21 cellular contexts compared by ENCODE assay signal in genomic region chr5:175895215-175895614, GRCh38. TPM values are rescaled to one million over a fixed set of nuclear protein-coding genes. Genes with fewer than 3 reads are reported as not detected.
DNase-seq lines count a peak whose midpoint lies in the region; ATAC-seq and TF ChIP-seq lines count a peak whose summit lies in the region.
"Had no signal": no experiment of that assay in that cellular context is flagged by ENCODE, and none has a peak within 500 bp of the region (broad histone marks: within the 10 kb centered on the region; RNA-seq: fewer than 3 reads in every experiment).

No MANE protein-coding gene starts in this region.

- no peak for DNase-seq in CD8-positive, alpha-beta memory T cell
- DNase-seq in T-helper 17 cell (no peak), natural killer cell (no peak), dedifferentiated amniotic fluid mesenchymal stem cell (ENCODE audit: extremely low spot score) (no peak), GM19238 (ENCODE audit: insufficient read length, low spot score) (no peak), GM10248 (ENCODE audit: extremely low spot score) (no peak)
- DNase-seq: H9, NCI-H2029 treated with DMSO at 0.1 percent for 48 hours, NCI-H226, ovary, right cardiac atrium, stomach, T1000, tibial artery had no signal

- H3K36me3 ChIP-seq in BLaER1 treated with 17β-estradiol and CSF1 and Interleukin-3, amounts not matched to agents 10 nM and 100 nM, result no peaks in the 10 kb centered on the region
- H3K36me3 ChIP-seq in CD8-positive, alpha-beta memory T cell (ENCODE audit: insufficient read depth, low read length), result no peaks in the 10 kb centered on the region
- H3K36me3 ChIP-seq: adrenal gland, heart left ventricle, ovary, stomach, tibial artery had no signal

- peaks cover 26 to 58% (median 50%) of the 10 kb centered on the region in 10 experiments for H3K4me1 ChIP-seq in BLaER1 treated with 17β-estradiol and CSF1 and Interleukin-3, amounts not matched to agents 10 nM and 100 nM
- peaks cover 18% of the 10 kb centered on the region for H3K4me1 ChIP-seq in CD8-positive, alpha-beta memory T cell (ENCODE audit: insufficient read depth, low read length)
- H3K4me1 ChIP-seq: tibial artery had no signal

- POLR2A ChIA-PET in CD8-positive, alpha-beta memory T cell (lab: Charles Lee), result no interaction called here
- POLR2A ChIA-PET in GM10248 (lab: Yijun Ruan, JAX), result no interaction called here

- no peak for ATAC-seq in T-helper 17 cell
- ATAC-seq in natural killer cell, result no peak
- ATAC-seq: SK-N-SH treated with all-trans-retinoic acid at 6 μM for 48 hours had no signal

- TF ChIP-seq CTCF in natural killer cell (IDR thresholded peaks at IDR 0.05), result no peak
- no peak for TF ChIP-seq CTCF in GM10248 (IDR thresholded peaks at IDR 0.05; ENCODE audit: control extremely low read depth, extremely low read depth, low read depth, missing control alignments)

- peak overlapping the region; percentile 73 to 98 (median 89) for H3K4me2 ChIP-seq in BLaER1 treated with 17β-estradiol and CSF1 and Interleukin-3, amounts not matched to agents 10 nM and 100 nM

- no peaks in the 10 kb centered on the region for H3K27me3 Mint-ChIP-seq in CD8-positive, alpha-beta memory T cell
- H3K27me3 Mint-ChIP-seq in T-helper 17 cell (no peaks in the 10 kb centered on the region), natural killer cell (ENCODE audit: low read depth in 2 of 2) (peaks cover 0 to 12% of the 10 kb centered on the region in 2 donors)

- no peaks in the 10 kb centered on the region; a peak in 1 of 22 replicates for H3K27me3 ChIP-seq in BLaER1 treated with 17β-estradiol and CSF1 and Interleukin-3, amounts not matched to agents 10 nM and 100 nM
- no peaks in the 10 kb centered on the region for H3K27me3 ChIP-seq in CD8-positive, alpha-beta memory T cell (ENCODE audit: insufficient read depth, low read length, poor library complexity, severe bottlenecking)
- H3K27me3 ChIP-seq: adrenal gland, heart left ventricle, ovary, tibial artery had no signal

- peak overlapping the region in 8 of 11 experiments; percentile 56 to 90 (median 84); a peak in 16 of 22 replicates for H3K27ac ChIP-seq in BLaER1 treated with 17β-estradiol and CSF1 and Interleukin-3, amounts not matched to agents 10 nM and 100 nM
- H3K27ac ChIP-seq in CD8-positive, alpha-beta memory T cell (ENCODE audit: low read depth, low read length), result no peak overlapping the region
- H3K27ac ChIP-seq: adrenal gland, ovary, stomach, tibial artery had no signal

- peak overlapping the region in 4 of 7 donors; percentile 59 to 81 (median 70) for H3K4me3 Mint-ChIP-seq in CD8-positive, alpha-beta memory T cell
- H3K4me3 Mint-ChIP-seq in T-helper 17 cell (peak overlapping the region; percentile 89), natural killer cell (no peak overlapping the region)
- H3K4me3 Mint-ChIP-seq: brain, H9 had no signal

- CTCF ChIA-PET in CD8-positive, alpha-beta memory T cell (lab: Charles Lee), result no interaction called here
- CTCF ChIA-PET in GM10248 (lab: Yijun Ruan, JAX), result interaction anchor here (1.3 to 1.8 kb wide), 2 partner anchors 20 to 165 kb away, joined by 4 to 6 read pairs; no protein-coding TSS in a partner anchor

- no peaks in the 10 kb centered on the region for H3K9me3 Mint-ChIP-seq in CD8-positive, alpha-beta memory T cell
- H3K9me3 Mint-ChIP-seq in natural killer cell, result no peaks in the 10 kb centered on the region
- H3K9me3 Mint-ChIP-seq: brain; CD8-positive, alpha-beta T cell; H9 had no signal

- intact Hi-C loops in natural killer cell (cut with micrococcal nuclease), result no loop called here

- H3K36me3 Mint-ChIP-seq in CD8-positive, alpha-beta memory T cell, result peaks cover 0 to 4% (median 2%) of the 10 kb centered on the region in 3 donors
- H3K36me3 Mint-ChIP-seq in T-helper 17 cell (ENCODE audit: low read depth), result no peaks in the 10 kb centered on the region
- no peaks in the 10 kb centered on the region for H3K36me3 Mint-ChIP-seq in natural killer cell
- H3K36me3 Mint-ChIP-seq: brain; CD8-positive, alpha-beta T cell had no signal

- H3K9ac ChIP-seq in BLaER1 treated with 17β-estradiol and CSF1 and Interleukin-3, amounts not matched to agents 10 nM and 100 nM, result peak overlapping the region in 8 of 11 experiments; percentile 37 to 83 (median 76); a peak in 13 of 22 replicates

- H3K4me3 ChIP-seq in BLaER1 treated with 17β-estradiol and CSF1 and Interleukin-3, amounts not matched to agents 10 nM and 100 nM, result peak overlapping the region in 4 of 10 experiments; percentile 6 to 46 (median 42); a peak in 3 of 20 replicates
- H3K4me3 ChIP-seq in CD8-positive, alpha-beta memory T cell (ENCODE audit: low read length), result no peak overlapping the region
- H3K4me3 ChIP-seq: adrenal gland, heart left ventricle, ovary, stomach, tibial artery had no signal

- peaks cover 0 to 10% (median 8%) of the 10 kb centered on the region in 11 experiments; a peak in 17 of 22 replicates for H3K9me3 ChIP-seq in BLaER1 treated with 17β-estradiol and CSF1 and Interleukin-3, amounts not matched to agents 10 nM and 100 nM (replicated peaks in 1 of 11)
- H3K9me3 ChIP-seq in CD8-positive, alpha-beta memory T cell (ENCODE audit: low read length), result no peaks in the 10 kb centered on the region
- H3K9me3 ChIP-seq in T-helper 17 cell (ENCODE audit: control insufficient read depth, low read length, poor library complexity, severe bottlenecking), result no peaks in the 10 kb centered on the region
- H3K9me3 ChIP-seq: adrenal gland, heart left ventricle, ovary, stomach, tibial artery had no signal

- H4K20me1 ChIP-seq in BLaER1 treated with 17β-estradiol and CSF1 and Interleukin-3, amounts not matched to agents 10 nM and 100 nM, result 0 out of 22 replicates have a peak, but pooled peaks cover 0 to 7% (median 0%) of the 10 kb centered on the region in 11 experiments

- peaks cover 16 to 22% (median 20%) of the 10 kb centered on the region in 3 donors for H3K4me1 Mint-ChIP-seq in CD8-positive, alpha-beta memory T cell
- H3K4me1 Mint-ChIP-seq in T-helper 17 cell (peaks cover 26% of the 10 kb centered on the region), natural killer cell (peaks cover 7 to 29% of the 10 kb centered on the region in 2 donors)

- peak overlapping the region in 6 of 8 donors; percentile 48 to 86 (median 70) for H3K27ac Mint-ChIP-seq in CD8-positive, alpha-beta memory T cell
- H3K27ac Mint-ChIP-seq in T-helper 17 cell, result peak overlapping the region; percentile 88
- H3K27ac Mint-ChIP-seq in natural killer cell, result peak overlapping the region; percentile 45 to 84

RNA-seq across cellular contexts. Expression of gene CPLX2, which starts 23.8 kb away (rescaled TPM):
- not detected for total RNA-seq in CD8-positive, alpha-beta memory T cell
- polyA plus RNA-seq in CD8-positive, alpha-beta memory T cell, result not detected
- total RNA-seq in T-helper 17 cell (not detected), natural killer cell (not detected)
- total RNA-seq: CD8-positive, alpha-beta T cell; fibroblast of villous mesenchyme; heart left ventricle had no signal
- polyA plus RNA-seq: heart left ventricle, ovary had no signal
